Comparison of ENCODE assay signal across 11 cellular contexts in genomic region chr16:8929086-8929748, GRCh38.
DNase-seq lines count a peak whose midpoint lies in the region; ATAC-seq and TF ChIP-seq lines count a peak whose summit lies in the region.
"Had no signal": no experiment of that assay in that cellular context is flagged by ENCODE, and none has a peak within 500 bp of the region (broad histone marks: within the 10 kb centered on the region; RNA-seq: fewer than 3 reads in every experiment).

No MANE protein-coding gene starts in this region.

- H3K4me1 Mint-ChIP-seq in dendritic cell treated with granulocyte-macrophage colony-stimulating factor and Interleukin-4, amounts not matched to agents 40 ng/mL and 50 ng/mL, for 4 days (ENCODE audit: low read depth): peaks cover 46% of the 10 kb centered on the region

- peak; percentile 86 for DNase-seq in GM12865 (ENCODE audit: low read depth)
- DNase-seq in NCI-H2107 (lab: John Stamatoyannopoulos, UW): peak; percentile 87
- no peak for DNase-seq in stimulated activated CD4-positive, alpha-beta T cell treated with anti-CD3 and anti-CD28 coated beads, Interleukin-12 subunit alpha, Interleukin-12 subunit beta, amount 100 ng/mL, for 4 hours
- DNase-seq: activated T-cell treated with anti-CD3 and anti-CD28 coated beads, Interleukin-2, amount 50 U/mL, for 4 hours; left lung; NCI-H524 treated with DMSO at 0.1 percent for 48 hours; Right ventricle myocardium superior had no signal

- no peaks in the 10 kb centered on the region for H3K9me3 Mint-ChIP-seq in dendritic cell treated with granulocyte-macrophage colony-stimulating factor and Interleukin-4, amounts not matched to agents 40 ng/mL and 50 ng/mL, for 4 days
- H3K9me3 Mint-ChIP-seq: activated T-cell treated with anti-CD3 and anti-CD28 coated beads, Interleukin-2, amount 50 U/mL, for 4 hours had no signal

- H3K36me3 Mint-ChIP-seq in dendritic cell treated with granulocyte-macrophage colony-stimulating factor and Interleukin-4, amounts not matched to agents 40 ng/mL and 50 ng/mL, for 4 days (ENCODE audit: low read depth): peaks cover 60% of the 10 kb centered on the region

- no peak overlapping the region for H3K4me3 Mint-ChIP-seq in dendritic cell treated with granulocyte-macrophage colony-stimulating factor and Interleukin-4, amounts not matched to agents 40 ng/mL and 50 ng/mL, for 4 days
- H3K4me3 Mint-ChIP-seq: activated T-cell treated with anti-CD3 and anti-CD28 coated beads, Interleukin-2, amount 50 U/mL, for 4 hours had no signal

- H3K4me3 ChIP-seq in GM12865 (ENCODE audit: low read depth, low read length): no peak overlapping the region
- H3K4me3 ChIP-seq: left lung had no signal

- intact Hi-C loops in dendritic cell treated with granulocyte-macrophage colony-stimulating factor and Interleukin-4, amounts not matched to agents 40 ng/mL and 50 ng/mL, for 4 days (cut with micrococcal nuclease): no loop called here

- no peak for TF ChIP-seq CTCF in GM12865 (IDR thresholded peaks at IDR 0.05; ENCODE audit: insufficient read depth, low read depth, low read length, missing control alignments)

- peak overlapping the region; percentile 30 for H3K27ac Mint-ChIP-seq in dendritic cell treated with granulocyte-macrophage colony-stimulating factor and Interleukin-4, amounts not matched to agents 40 ng/mL and 50 ng/mL, for 4 days

- ATAC-seq in GM21529 (IDR thresholded peaks at IDR 0.05; ENCODE audit: unreplicated experiment) (peak; percentile 61), GM18502 (IDR thresholded peaks at IDR 0.05; ENCODE audit: poor library complexity, unreplicated experiment) (no peak), GM18868 (IDR thresholded peaks at IDR 0.05; ENCODE audit: unreplicated experiment) (no peak)

- H3K27me3 Mint-ChIP-seq in dendritic cell treated with granulocyte-macrophage colony-stimulating factor and Interleukin-4, amounts not matched to agents 40 ng/mL and 50 ng/mL, for 4 days: no peaks in the 10 kb centered on the region
